Comparison of ENCODE assay signal across 21 cellular contexts in the genomic region with DNA sequence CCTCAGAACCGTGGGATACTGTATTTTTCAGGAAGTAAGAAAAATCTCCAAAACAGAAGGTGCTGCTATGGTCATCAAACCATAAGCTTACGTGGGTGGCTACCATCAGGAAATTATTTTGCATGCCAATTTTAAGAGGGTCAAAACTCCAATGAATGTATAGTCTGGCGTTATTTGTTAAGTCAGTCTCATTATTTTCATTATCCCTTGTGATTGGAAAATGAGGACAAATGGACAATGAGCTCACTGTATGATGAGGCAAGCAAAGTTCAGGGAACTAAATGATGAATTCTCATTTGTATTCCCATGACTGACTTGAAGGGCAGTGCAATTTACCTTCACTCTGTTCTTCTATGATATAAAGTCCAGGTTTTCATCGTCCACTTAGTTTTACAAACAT. TPM values are rescaled to one million over a fixed set of nuclear protein-coding genes. Genes with fewer than 3 reads are reported as not detected.
A peak's percentile ranks its signal among the peaks of the same experiment; 100 is the strongest.
DNase-seq lines count a peak whose midpoint lies in the region; ATAC-seq, FAIRE-seq and TF ChIP-seq lines count a peak whose summit lies in the region.
"Had no signal": no experiment of that assay in that cellular context is flagged by ENCODE, and none has a peak within 500 bp of the region (broad histone marks: within the 10 kb centered on the region; RNA-seq: fewer than 3 reads in every experiment).

No MANE protein-coding gene starts in this region.

- H3K4me3 ChIP-seq in IMR-90 (ENCODE audit: insufficient read depth, low read depth, low read length), result no peak overlapping the region
- no peak overlapping the region for H3K4me3 ChIP-seq in GM12878
- no peak overlapping the region for H3K4me3 ChIP-seq in hepatocyte
- H3K4me3 ChIP-seq: BLaER1 had no signal

- H4K8ac ChIP-seq in IMR-90 (ENCODE audit: low read depth in 2 of 2, low read length in 2 of 2), result peak overlapping the region in 1 of 2 experiments; percentile 20; a peak in 1 of 4 replicates

- no peak overlapping the region for H2AK5ac ChIP-seq in IMR-90 (ENCODE audit: low read depth, low read length)

- TF ChIP-seq EP300 in GM12878 (IDR thresholded peaks at IDR 0.05; ENCODE audit: borderline replicate concordance in 1 of 2, control insufficient read depth in 1 of 2, low read depth in 2 of 2, low read length in 2 of 2), result no peak

- H3K9ac ChIP-seq in IMR-90 (ENCODE audit: low read depth, low read length) (no peak overlapping the region), GM12878 (ENCODE audit: control insufficient read depth, insufficient read depth, low read length) (no peak overlapping the region)
- H3K9ac ChIP-seq: BLaER1 had no signal

- H2BK5ac ChIP-seq in IMR-90 (ENCODE audit: low read depth, low read length, poor library complexity, severe bottlenecking), result peak overlapping the region; percentile 33

- H4K20me1 ChIP-seq in IMR-90 (ENCODE audit: insufficient read depth, low read length) (no peaks in the 10 kb centered on the region), GM12878 (ENCODE audit: control insufficient read depth, insufficient read depth) (no peaks in the 10 kb centered on the region), hepatocyte (ENCODE audit: insufficient read depth, poor library complexity, severe bottlenecking) (no peaks in the 10 kb centered on the region)

- no peaks in the 10 kb centered on the region; the same call in 1 of the 2 replicates for H3K9me1 ChIP-seq in IMR-90 (ENCODE audit: insufficient read depth, low read length)

- ATAC-seq in IMR-90 (ENCODE audit: low read depth) (no peak), GM12878 (no peak)
- ATAC-seq: CD8-positive, alpha-beta T cell had no signal

- no peak overlapping the region for H3K14ac ChIP-seq in IMR-90 (replicated peaks; ENCODE audit: low read depth, low read length)

- no peaks in the 10 kb centered on the region for H3K9me2 ChIP-seq in hepatocyte (replicated peaks; ENCODE audit: insufficient read depth)

- H3K9me3 ChIP-seq in IMR-90 (ENCODE audit: control insufficient read depth, insufficient read depth, low read length), result no peaks in the 10 kb centered on the region
- H3K9me3 ChIP-seq in GM12878 (replicated peaks; ENCODE audit: control insufficient read depth, insufficient read depth, low read length), result no peaks in the 10 kb centered on the region
- H3K9me3 ChIP-seq in hepatocyte (ENCODE audit: low read depth), result no peaks in the 10 kb centered on the region
- H3K9me3 ChIP-seq: BLaER1 had no signal

- no peak overlapping the region for H4K5ac ChIP-seq in IMR-90 (ENCODE audit: low read depth, low read length)

- peaks cover 25 to 26% of the 10 kb centered on the region in 2 experiments for H3K79me1 ChIP-seq in IMR-90 (ENCODE audit: low read depth in 1 of 2, low read length in 2 of 2)

- POLR2A ChIA-PET in IMR-90 (lab: Charles Lee; ENCODE audit: unreplicated experiment) (no interaction called here), GM12878 (lab: Charles Lee) (interaction anchor here (0.7 to 0.8 kb wide), 2 partner anchors 20 to 96 kb away, joined by 3 read pairs; no protein-coding TSS in a partner anchor)

- no peaks in the 10 kb centered on the region for H3K79me2 ChIP-seq in GM12878 (ENCODE audit: control insufficient read depth, insufficient read depth, low read length)
- H3K79me2 ChIP-seq in hepatocyte, result no peaks in the 10 kb centered on the region

- CTCF ChIA-PET in IMR-90 (lab: Yijun Ruan, JAX), result no interaction called here
- CTCF ChIA-PET in GM12878 (lab: Yijun Ruan, JAX), result interaction anchor here (2.0 kb wide), 1 partner anchor 11 kb away, joined by 5 read pairs; no protein-coding TSS in a partner anchor

- intact Hi-C loops in IMR-90 (cut with micrococcal nuclease) (no loop called here), GM12878 (cut with micrococcal nuclease; ENCODE audit: unreplicated experiment) (no loop called here)

- dilution Hi-C loops in IMR-90 (cut with HindIII; ENCODE audit: low sequenced_read_pairs, unreplicated experiment), result no loop called here

- no peak for TF ChIP-seq POLR2A in IMR-90 (IDR thresholded peaks at IDR 0.05; ENCODE audit: low read depth, low read length)
- no peak for TF ChIP-seq POLR2A in GM12878 (IDR thresholded peaks at IDR 0.05; ENCODE audit: low read depth, low read length)

- H3K56ac ChIP-seq in IMR-90 (ENCODE audit: extremely low read depth, insufficient read depth, low read length), result no peak overlapping the region

- H2BK120ac ChIP-seq in IMR-90 (ENCODE audit: low read depth, low read length), result no peak overlapping the region

- no peak overlapping the region for H4K91ac ChIP-seq in IMR-90 (ENCODE audit: insufficient read depth, low read depth, low read length)

- peaks cover 26% of the 10 kb centered on the region for H3K36me3 ChIP-seq in IMR-90 (ENCODE audit: control insufficient read depth, insufficient read depth, low read length)
- H3K36me3 ChIP-seq in GM12878 (ENCODE audit: control insufficient read depth in 2 of 2, insufficient read depth in 2 of 2, low read length in 1 of 2), result peaks cover 10 to 41% of the 10 kb centered on the region in 2 experiments
- no peaks in the 10 kb centered on the region for H3K36me3 ChIP-seq in hepatocyte (replicated peaks; ENCODE audit: insufficient read depth, low read depth)

- H2BK20ac ChIP-seq in IMR-90 (ENCODE audit: low read depth, low read length), result no peak overlapping the region; the same call in 1 of the 2 replicates

- no TSS peak for BruUV-seq in IMR-90 (replicated peaks; lab: Mats Ljungman, UMichigan)
- TSS peak; percentile 30 for BruUV-seq in GM12878 (replicated peaks; lab: Mats Ljungman, UMichigan)

- TF ChIP-seq CTCF in IMR-90 (conservative IDR thresholded peaks at IDR 0.05; ENCODE audit: low read depth, low read length) (no peak), GM12878 (IDR thresholded peaks at IDR 0.05 in 2 of 3, conservative IDR thresholded peaks at IDR 0.05 in 1 of 3; ENCODE audit: control insufficient read depth in 2 of 3, extremely low read depth in 1 of 3, insufficient read depth in 1 of 3, low read depth in 3 of 3, low read length in 3 of 3) (no peak), hepatocyte (IDR thresholded peaks at IDR 0.05; ENCODE audit: poor library complexity) (no peak)

- no peak for FAIRE-seq in GM12878 (lab: Jason Lieb, UNC)
- FAIRE-seq: A204.1, D721Med, GM12892 had no signal

- no peak overlapping the region for H2AK9ac ChIP-seq in IMR-90 (replicated peaks; ENCODE audit: low read depth, low read length, poor library complexity)

- no CpG with 5 or more reads among the region's 4 CpGs for WGBS in IMR-90 (ENCODE audit: extremely low coverage in 2 of 2, insufficient read length in 1 of 2), 2 experiments
- WGBS in GM12878 (ENCODE audit: insufficient coverage, insufficient replicate concordance, low lambda C conversion rate, missing lambda C conversion rate), result 53% methylated on average over 4 of the region's 4 CpGs
- WGBS in hepatocyte (ENCODE audit: low lambda C conversion rate, missing lambda C conversion rate), result 95% methylated on average over 4 of the region's 4 CpGs

- H2BK15ac ChIP-seq in IMR-90 (ENCODE audit: low read depth, low read length), result no peak overlapping the region

- in situ Hi-C loops in IMR-90 (cut with MboI; ENCODE audit: low sequenced_read_pairs), result loop anchor here (25.0 kb wide), 1 partner anchor 1311 kb away; no protein-coding TSS in a partner anchor
- in situ Hi-C loops in GM12878 (cut with MboI), result no loop called here

- no peak overlapping the region for H3K18ac ChIP-seq in IMR-90 (ENCODE audit: low read depth, low read length)

- RAD21 ChIA-PET in GM12878 (lab: Charles Lee; ENCODE audit: unreplicated experiment), result no interaction called here

- H2AFZ ChIP-seq in IMR-90 (replicated peaks; ENCODE audit: low read length, poor library complexity) (no peak overlapping the region), GM12878 (ENCODE audit: control insufficient read depth, low read depth, low read length) (no peak overlapping the region), hepatocyte (no peak overlapping the region)

- TF ChIP-seq RAD21 in IMR-90 (IDR thresholded peaks at IDR 0.05; ENCODE audit: low read length), result no peak
- no peak for TF ChIP-seq RAD21 in GM12878 (IDR thresholded peaks at IDR 0.05; ENCODE audit: insufficient read depth, low read depth, low read length)

- H3K23ac ChIP-seq in IMR-90 (ENCODE audit: low read depth, low read length), result no peak overlapping the region

- H3K27ac ChIP-seq in IMR-90 (ENCODE audit: insufficient read depth, low read length) (no peak overlapping the region), GM12878 (ENCODE audit: control insufficient read depth, insufficient read depth) (no peak overlapping the region), hepatocyte (no peak overlapping the region)
- H3K27ac ChIP-seq: 22Rv1, BLaER1, C4-2B had no signal

- DNase-seq in COLO829 (ENCODE audit: low spot score) (peak; percentile 50), IMR-90 (no peak), GM12878 (ENCODE audit: low read depth, low spot score) (no peak), hepatocyte (ENCODE audit: low spot score) (no peak), cerebellum (ENCODE audit: low spot score) (no peak), SIG-M5 treated with dmso at 0.1 percent for 504 hours (lab: John Stamatoyannopoulos, UW; ENCODE audit: unreplicated experiment) (no peak)
- DNase-seq: CD4-positive, CD25-positive, alpha-beta regulatory T cell; CD8-positive, alpha-beta T cell; DMS 273 treated with DMSO at 0.1 percent for 48 hours; DMS79; EL; GDM1; GOT3; H7; HCEC 1CT had no signal

- no peak overlapping the region for H3K4me2 ChIP-seq in IMR-90 (ENCODE audit: low read depth, low read length)
- no peak overlapping the region for H3K4me2 ChIP-seq in GM12878 (ENCODE audit: control insufficient read depth, insufficient read depth)
- no peak overlapping the region for H3K4me2 ChIP-seq in hepatocyte
- H3K4me2 ChIP-seq: BLaER1 had no signal

- H3K4ac ChIP-seq in IMR-90 (ENCODE audit: low read depth, low read length), result no peak overlapping the region

- SMC1A ChIA-PET in GM12878 (lab: Charles Lee; ENCODE audit: uncharacterized antibody, unreplicated experiment), result interaction anchor here (1.0 to 1.7 kb wide), 2 partner anchors 12 to 18 kb away, joined by 4 to 7 read pairs; partner anchors contain the start of gene PUM3

- H3K4me1 ChIP-seq in IMR-90 (ENCODE audit: control insufficient read depth, insufficient read depth, low read length) (no peaks in the 10 kb centered on the region), GM12878 (ENCODE audit: control insufficient read depth, insufficient read depth, low read length) (no peaks in the 10 kb centered on the region), hepatocyte (ENCODE audit: insufficient read depth) (no peaks in the 10 kb centered on the region)
- H3K4me1 ChIP-seq: BLaER1 had no signal

- H3K27me3 ChIP-seq in IMR-90 (ENCODE audit: control insufficient read depth, insufficient read depth, low read length), result no peaks in the 10 kb centered on the region
- no peaks in the 10 kb centered on the region for H3K27me3 ChIP-seq in GM12878 (replicated peaks in 1 of 2; ENCODE audit: control insufficient read depth in 2 of 2, insufficient read depth in 2 of 2, low read length in 1 of 2)
- H3K27me3 ChIP-seq in hepatocyte, result no peaks in the 10 kb centered on the region
- H3K27me3 ChIP-seq: BLaER1 had no signal

RNA-seq across cellular contexts. Expression of gene PUM3, which starts 17.6 kb away (rescaled TPM):
- 55.6 and 81.1 TPM in 2 replicates for total RNA-seq in IMR-90 (2012; rRNA removed)
- 38.0 and 44.9 TPM in 2 replicates for polyA plus RNA-seq in IMR-90 (2012; rRNA removed)
- polyA plus RNA-seq in IMR-90 (2012; cell fraction: cytosol; rRNA removed), result 8.0 and 16.0 TPM in 2 replicates
- 14.0 and 68.8 TPM in 2 replicates for polyA plus RNA-seq in IMR-90 (2012; cell fraction: nucleus; rRNA removed; ENCODE audit: low replicate concordance)
- total RNA-seq in GM12878 (2013; cell fraction: nucleolus; rRNA removed), result 179 and 185 TPM in 2 replicates
- 53.1 and 63.2 TPM in 2 replicates for total RNA-seq in GM12878 (2014; rRNA removed)
- total RNA-seq in GM12878 (2014; rRNA removed; fragmentation: Illumina TruSeq; extraction: Trizol), result 108 and 117 TPM in 2 replicates
- total RNA-seq in GM12878 (2021), result 63.6 and 75.7 TPM in 2 replicates
- polyA plus RNA-seq in GM12878 (2011; ENCODE audit: low read depth), result 24.8 TPM
- polyA plus RNA-seq in GM12878 (2011; rRNA removed), result 51.7 and 77.0 TPM in 2 replicates
- polyA plus RNA-seq in GM12878 (2011; cell fraction: cytosol; rRNA removed), result 22.1 and 23.1 TPM in 2 replicates
- 50.4 and 58.4 TPM in 2 replicates for polyA plus RNA-seq in GM12878 (2011; cell fraction: nucleus; rRNA removed)
- 36.5 and 37.8 TPM in 2 replicates for polyA plus RNA-seq in GM12878 (2012)
- polyA plus RNA-seq in GM12878 (2014; fragmentation: Illumina TruSeq; extraction: Trizol), result 86.6 and 102 TPM in 2 replicates
- polyA plus RNA-seq in GM12878 (2014; fragmentation: Nextera tagmentation; extraction: Ambion mirVana), result 100 to 1,000 TPM in 1 of 2 experiments, 10 to 100 TPM in 1; 62.3 to 108 TPM
- polyA plus RNA-seq in GM12878 (2014; rRNA removed), result 44.9 and 55.8 TPM in 2 replicates
- polyA plus RNA-seq in GM12878 (2016; fragmentation: Nextera tagmentation; extraction: Ambion mirVana), result 10 to 100 TPM; 88.4 to 89.5 TPM
- polyA minus RNA-seq in GM12878 (2011; rRNA and poly(A)+ RNA removed), result 28.1 and 41.2 TPM in 2 replicates
- 15.2 and 17.5 TPM in 2 replicates for polyA minus RNA-seq in GM12878 (2011; cell fraction: cytosol; rRNA and poly(A)+ RNA removed)
- 45.5 and 76.6 TPM in 2 replicates for polyA minus RNA-seq in GM12878 (2011; cell fraction: nucleus; rRNA and poly(A)+ RNA removed)
- 31.3 and 38.9 TPM in 2 replicates for total RNA-seq in hepatocyte
- polyA plus RNA-seq in hepatocyte, result 32.0 and 46.8 TPM in 2 replicates
- 42.2 TPM for total RNA-seq in cerebellum
